ENCODE assay signal across 8 cellular contexts in the genomic region with DNA sequence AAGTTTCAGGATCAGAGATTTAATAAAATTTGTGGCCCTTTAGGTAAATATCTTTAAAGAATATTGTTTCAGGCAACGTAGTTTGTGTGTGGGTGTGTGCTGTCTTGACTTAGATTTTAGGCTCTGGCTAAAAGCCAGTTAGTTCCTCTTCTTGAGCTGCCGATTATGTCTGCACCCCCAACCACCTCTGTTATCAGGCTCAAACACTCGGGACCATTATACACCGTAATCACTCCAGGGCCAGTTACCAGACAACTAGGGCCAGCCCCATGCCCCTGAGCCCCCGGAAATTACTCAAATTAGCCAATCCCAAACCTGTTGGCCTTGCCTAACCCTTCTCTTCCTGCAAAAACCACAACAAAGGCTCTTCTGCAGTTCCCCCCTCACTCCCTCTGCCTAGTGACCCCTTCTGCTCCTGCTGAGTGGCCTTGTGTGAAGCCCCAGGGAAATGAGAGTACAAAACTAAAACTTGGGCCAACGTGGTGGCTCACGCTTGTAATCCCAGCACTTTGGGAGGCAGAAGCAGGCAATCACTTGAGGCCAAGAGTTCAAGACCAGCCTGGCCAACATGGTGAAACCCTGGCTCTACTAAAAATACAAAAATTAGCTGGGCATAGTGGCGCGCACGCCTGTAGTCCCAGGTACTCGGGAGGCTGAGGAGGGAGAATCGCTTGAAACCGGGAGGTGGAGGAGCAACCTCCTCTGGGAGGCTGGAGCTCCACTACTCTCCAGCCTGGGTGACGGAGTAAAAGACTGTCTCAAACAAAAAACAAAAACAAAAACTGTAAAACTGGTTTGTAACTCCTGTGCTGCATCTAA. TPM values are rescaled to one million over a fixed set of nuclear protein-coding genes. Genes with fewer than 3 reads are reported as not detected.
A peak's percentile ranks its signal among the peaks of the same experiment; 100 is the strongest.
DNase-seq lines count a peak whose midpoint lies in the region; ATAC-seq and TF ChIP-seq lines count a peak whose summit lies in the region.

No MANE protein-coding gene starts in this region.

- H3K9me2 ChIP-seq in SU-DHL-6 (replicated peaks; ENCODE audit: insufficient read depth, low read length) = no peaks in the 10 kb centered on the region

- peak overlapping the region; percentile 56 for H3K4me2 ChIP-seq in SU-DHL-6 (ENCODE audit: low read depth, low read length, poor library complexity, severe bottlenecking)

- peak overlapping the region; percentile 34 for H3K9ac ChIP-seq in SU-DHL-6 (ENCODE audit: low read length)

- H4K20me1 ChIP-seq in SU-DHL-6 (ENCODE audit: low read depth, low read length) = no peaks in the 10 kb centered on the region

- peak overlapping the region; percentile 56 to 82 (median 70) for H3K4me3 Mint-ChIP-seq in immature natural killer cell

- H2AFZ ChIP-seq in SU-DHL-6 (ENCODE audit: low read depth, low read length, severe bottlenecking) = peak overlapping the region; percentile 64

- H3K4me1 Mint-ChIP-seq in immature natural killer cell = peaks cover 43 to 45% of the 10 kb centered on the region in 2 donors

- H3K36me3 Mint-ChIP-seq in immature natural killer cell = no peaks in the 10 kb centered on the region

- no peaks in the 10 kb centered on the region for H3K9me3 Mint-ChIP-seq in immature natural killer cell

- H3K9me3 ChIP-seq in SU-DHL-6 (ENCODE audit: insufficient read depth, low read length) = no peaks in the 10 kb centered on the region

- in situ Hi-C loops in ACHN (cut with HindIII; ENCODE audit: low pct_ligation_motif_present, low pct_unique_long_range_greater_than_20kb, low sequenced_read_pairs) = no loop called here

- peak; percentile 36 for ATAC-seq in GM21526 (IDR thresholded peaks at IDR 0.05; ENCODE audit: low FRiP score, unreplicated experiment)

- TF ChIP-seq CTCF in SU-DHL-6 (IDR thresholded peaks at IDR 0.05; ENCODE audit: insufficient read depth, low read length, poor library complexity, severe bottlenecking) = no peak

- H3K36me3 ChIP-seq in SU-DHL-6 (ENCODE audit: low read length) = no peaks in the 10 kb centered on the region

- no peak overlapping the region for H3K4me3 ChIP-seq in SU-DHL-6 (ENCODE audit: insufficient read depth, low read length, poor library complexity, severe bottlenecking)

- H3K27me3 Mint-ChIP-seq in immature natural killer cell (ENCODE audit: low read depth in 3 of 3) = peaks cover 7 to 23% (median 17%) of the 10 kb centered on the region in 3 donors

- DNase-seq in CD1c-positive myeloid dendritic cell (ENCODE audit: extremely low spot score) (peak; percentile 85), immature natural killer cell (peak; percentile 78 to 82 (median 82)), ACHN (no peak), NCI-H510A treated with DMSO at 0.1 percent for 48 hours (lab: John Stamatoyannopoulos, UW) (no peak), NCI-H146 treated with DMSO at 0.1 percent for 48 hours (lab: John Stamatoyannopoulos, UW; ENCODE audit: unreplicated experiment) (no peak), NCI-H446 treated with DMSO at 0.1 percent for 48 hours (lab: John Stamatoyannopoulos, UW) (no peak)

- no peaks in the 10 kb centered on the region for H3K27me3 ChIP-seq in SU-DHL-6 (ENCODE audit: low read length)

- H3K27ac ChIP-seq in SU-DHL-6 (ENCODE audit: low read depth, low read length) = peak overlapping the region; percentile 86

- H3K79me2 ChIP-seq in SU-DHL-6 (ENCODE audit: insufficient read depth, low read length) = no peaks in the 10 kb centered on the region

- peaks cover 40% of the 10 kb centered on the region for H3F3A ChIP-seq in SU-DHL-6 (ENCODE audit: insufficient read depth)

- peak overlapping the region; percentile 92 to 99 (median 96) for H3K27ac Mint-ChIP-seq in immature natural killer cell

RNA-seq across cellular contexts. Expression of gene HNRNPF, which starts 9.2 kb away (rescaled TPM):
- 100 to 1,000 TPM; 184 to 274 (median 203) TPM for polyA plus RNA-seq in immature natural killer cell

RNA-seq across cellular contexts. Expression of gene ZNF487, which starts 18.8 kb away (rescaled TPM):
- 10 to 100 TPM in 2 of 3 donors, 1 to 10 TPM in 1; 7.7 to 15.8 (median 13.0) TPM for polyA plus RNA-seq in immature natural killer cell

RNA-seq across cellular contexts. Expression of gene FXYD4, which starts 46.7 kb away (rescaled TPM):
- not detected for polyA plus RNA-seq in immature natural killer cell

Comparison
In these comparisons a context has a peak if more than half of its experiments do, and no peak if none do; other contexts are left out.
1. DNase-seq: peak in CD1c-positive myeloid dendritic cell (single experiment) and immature natural killer cell (3 of 3); none in ACHN (single experiment), NCI-H510A treated with DMSO at 0.1 percent for 48 hours (single experiment), NCI-H146 treated with DMSO at 0.1 percent for 48 hours (single experiment) and NCI-H446 treated with DMSO at 0.1 percent for 48 hours (single experiment).